Comparison of ENCODE assay signal across 33 cellular contexts in the genomic region with DNA sequence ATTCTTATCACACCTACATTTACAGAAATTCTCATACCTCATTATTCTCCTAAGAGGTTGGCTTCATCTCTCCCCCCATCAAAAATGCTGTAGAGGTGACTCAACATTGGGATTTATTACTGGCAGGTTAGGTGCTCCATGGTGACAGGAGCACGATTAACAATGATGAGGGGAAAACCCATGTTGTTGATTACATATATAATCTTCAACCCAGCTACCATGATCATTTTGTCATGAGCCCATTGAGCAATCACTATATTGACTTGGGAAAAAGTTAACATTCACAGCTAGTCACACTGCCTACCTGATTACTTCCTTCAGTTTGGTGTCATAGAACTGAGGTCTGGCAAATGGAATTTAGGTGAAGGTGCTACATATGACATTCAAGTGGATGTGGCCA.
"Had no signal": no experiment of that assay in that cellular context is flagged by ENCODE, and none has a peak within 500 bp of the region (broad histone marks: within the 10 kb centered on the region; RNA-seq: fewer than 3 reads in every experiment).

No MANE protein-coding gene starts in this region.

- H3K4me1 ChIP-seq: Peyer's patch had no signal

- H3K9me3 ChIP-seq: Peyer's patch had no signal

- H3K4me3 Mint-ChIP-seq: activated CD4-positive, alpha-beta memory T cell treated with anti-CD3 and anti-CD28 coated beads, Interleukin-2, amount 10 ng/mL, durations not matched to agents 7 days and 5 days; activated naive CD8-positive, alpha-beta T cell treated with anti-CD3 and anti-CD28 coated beads for 36 hours; activated T-cell treated with anti-CD3 and anti-CD28 coated beads, Interleukin-2, amount 50 U/mL, for 72 hours; activated T-helper 17 cell treated with anti-CD3 and anti-CD28 coated beads, Interleukin-2, amount 50 U/mL, for 72 hours; central memory CD8-positive, alpha-beta T cell had no signal

- DNase-seq: activated CD4-positive, alpha-beta memory T cell treated with anti-CD3 and anti-CD28 coated beads, Interleukin-2, amount 10 ng/mL, durations not matched to agents 7 days and 5 days; activated CD4-positive, alpha-beta T cell treated with anti-CD3 and anti-CD28 coated beads for 1 hour; activated CD4-positive, alpha-beta T cell treated with anti-CD3 and anti-CD28 coated beads for 48 hours; activated CD4-positive, CD25-positive, alpha-beta regulatory T cell; activated effector memory CD4-positive, alpha-beta T cell treated with anti-CD3 and anti-CD28 coated beads, Interleukin-2, amount 50 U/mL, for 16 hours; activated naive CD4-positive, alpha-beta T cell; activated naive CD4-positive, alpha-beta T cell treated with anti-CD3 and anti-CD28 coated beads, Interleukin-2, amount 50 U/mL, for 16 hours; activated naive CD8-positive, alpha-beta T cell treated with anti-CD3 and anti-CD28 coated beads for 36 hours; activated T-cell treated with anti-CD3 and anti-CD28 coated beads, Interleukin-2, amount 50 U/mL, for 1 hour; activated T-cell treated with anti-CD3 and anti-CD28 coated beads, Interleukin-2, amount 50 U/mL, for 72 hours; amniotic stem cell; aorta; brain microvascular endothelial cell; KG1; NCI-H1105; NCI-H1417 treated with DMSO at 0.1 percent for 48 hours; NCI-H187 treated with DMSO at 0.1 percent for 48 hours; NCI-H2081; NCI-H345; NCI-H524 treated with DMSO at 0.1 percent for 48 hours; NK-92 treated with Interleukin-12 subunit alpha and Interleukin-12 subunit beta, amount 100 ng/mL, for 24 hours; PC-3; Peyer's patch; SIG-M5; SW 1271; T-helper 1 cell; T-helper 2 cell; T1000; WERI-Rb-1 had no signal

- H3K4me3 ChIP-seq: Peyer's patch had no signal

- ATAC-seq: activated T-cell treated with anti-CD3 and anti-CD28 coated beads, Interleukin-2, amount 50 U/mL, for 72 hours; activated T-helper 17 cell treated with anti-CD3 and anti-CD28 coated beads, Interleukin-2, amount 50 U/mL, for 72 hours; PC-3; Right ventricle myocardium inferior had no signal

- H3K4me1 Mint-ChIP-seq: activated CD4-positive, alpha-beta memory T cell treated with anti-CD3 and anti-CD28 coated beads, Interleukin-2, amount 10 ng/mL, durations not matched to agents 7 days and 5 days; activated naive CD8-positive, alpha-beta T cell treated with anti-CD3 and anti-CD28 coated beads for 36 hours; activated T-helper 17 cell treated with anti-CD3 and anti-CD28 coated beads, Interleukin-2, amount 50 U/mL, for 72 hours; central memory CD8-positive, alpha-beta T cell had no signal

- H3K36me3 ChIP-seq: brain microvascular endothelial cell, Peyer's patch, WERI-Rb-1 had no signal

- H3K27me3 Mint-ChIP-seq: activated CD4-positive, alpha-beta memory T cell treated with anti-CD3 and anti-CD28 coated beads, Interleukin-2, amount 10 ng/mL, durations not matched to agents 7 days and 5 days; activated naive CD8-positive, alpha-beta T cell treated with anti-CD3 and anti-CD28 coated beads for 36 hours; activated T-helper 17 cell treated with anti-CD3 and anti-CD28 coated beads, Interleukin-2, amount 50 U/mL, for 72 hours; central memory CD8-positive, alpha-beta T cell had no signal

- H3K36me3 Mint-ChIP-seq: activated naive CD8-positive, alpha-beta T cell treated with anti-CD3 and anti-CD28 coated beads for 36 hours had no signal

- H3K27ac Mint-ChIP-seq: activated CD4-positive, alpha-beta memory T cell treated with anti-CD3 and anti-CD28 coated beads, Interleukin-2, amount 10 ng/mL, durations not matched to agents 7 days and 5 days; activated naive CD8-positive, alpha-beta T cell treated with anti-CD3 and anti-CD28 coated beads for 36 hours; activated T-cell treated with anti-CD3 and anti-CD28 coated beads, Interleukin-2, amount 50 U/mL, for 72 hours; activated T-helper 17 cell treated with anti-CD3 and anti-CD28 coated beads, Interleukin-2, amount 50 U/mL, for 72 hours had no signal

- H3K27me3 ChIP-seq: brain microvascular endothelial cell, Peyer's patch had no signal

- H3K9me3 Mint-ChIP-seq: activated naive CD8-positive, alpha-beta T cell treated with anti-CD3 and anti-CD28 coated beads for 36 hours; activated T-helper 17 cell treated with anti-CD3 and anti-CD28 coated beads, Interleukin-2, amount 50 U/mL, for 72 hours had no signal

- H3K27ac ChIP-seq: brain microvascular endothelial cell, Peyer's patch, RWPE1, WERI-Rb-1 had no signal
